8 cellular contexts compared by ENCODE assay signal in genomic region chr1:19096036-19096833, GRCh38.
DNase-seq lines count a peak whose midpoint lies in the region; ATAC-seq lines count a peak whose summit lies in the region.

No MANE protein-coding gene starts in this region.

- in situ Hi-C loops in Caki2 (cut with HindIII; ENCODE audit: low pct_unique_long_range_greater_than_20kb, low sequenced_read_pairs): no loop called here

- ATAC-seq in GM18907 (IDR thresholded peaks at IDR 0.05; ENCODE audit: unreplicated experiment) (no peak), HG02870 (IDR thresholded peaks at IDR 0.05; ENCODE audit: unreplicated experiment) (no peak)

- DNase-seq in Caki2 (ENCODE audit: low read depth) (peak; percentile 41), LoVo (ENCODE audit: low spot score) (peak; percentile 20), dermis blood vessel endothelial cell (peak; percentile 75), midbrain (lab: John Stamatoyannopoulos, UW) (peak; percentile 60), NCI-H1436 treated with DMSO at 0.1 percent for 48 hours (lab: John Stamatoyannopoulos, UW) (no peak), SIG-M5 (lab: John Stamatoyannopoulos, UW) (no peak)

Comparison
In these comparisons a context has a peak if more than half of its experiments do, and no peak if none do; other contexts are left out.
1. DNase-seq: peak in Caki2 (single experiment), LoVo (single experiment), dermis blood vessel endothelial cell (single experiment) and midbrain (single experiment); none in NCI-H1436 treated with DMSO at 0.1 percent for 48 hours (single experiment) and SIG-M5 (single experiment).